In the genomic region with DNA sequence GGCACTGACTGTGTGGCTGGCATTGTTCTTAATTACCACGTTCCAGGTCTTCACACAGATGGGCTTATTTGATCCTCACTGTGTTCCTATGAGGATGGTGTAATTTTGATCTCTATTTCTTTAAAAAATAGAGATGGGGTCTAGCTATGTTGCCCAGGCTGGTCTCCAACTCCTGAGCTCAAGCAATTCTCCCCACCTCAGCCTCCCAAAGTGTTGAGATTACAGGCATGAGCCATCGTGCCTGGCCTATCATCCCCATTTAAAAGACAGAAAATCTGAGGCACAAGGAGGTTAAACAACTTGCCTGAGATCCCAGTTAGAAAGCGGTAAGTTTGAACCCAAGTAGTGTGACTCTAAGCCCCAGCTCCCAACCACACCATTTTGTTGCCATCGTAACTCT, we compare ENCODE assay signal across 14 cellular contexts. TPM values are rescaled to one million over a fixed set of nuclear protein-coding genes. Genes with fewer than 3 reads are reported as not detected.
DNase-seq lines count a peak whose midpoint lies in the region; ATAC-seq and TF ChIP-seq lines count a peak whose summit lies in the region.
"Had no signal": no experiment of that assay in that cellular context is flagged by ENCODE, and none has a peak within 500 bp of the region (broad histone marks: within the 10 kb centered on the region; RNA-seq: fewer than 3 reads in every experiment).

No MANE protein-coding gene starts in this region.

- H3K27ac ChIP-seq in heart right ventricle (peak overlapping the region in 6 of 10 donors; percentile 10 to 62 (median 50)), neutrophil (peak overlapping the region; percentile 100)

- peaks cover 74% of the 10 kb centered on the region for H3K4me1 Mint-ChIP-seq in CD14-positive monocyte
- H3K4me1 Mint-ChIP-seq in T-helper 17 cell, result peaks cover 5% of the 10 kb centered on the region

- DNase-seq in heart right ventricle (no peak), Right ventricle myocardium inferior (ENCODE audit: missing footprints) (no peak), CD14-positive monocyte (ENCODE audit: low spot score) (no peak), T-helper 17 cell (no peak), HCEC 1CT (no peak), KBM-7 (no peak), GM10248 (ENCODE audit: extremely low spot score) (no peak)
- DNase-seq: ACHN; C1 segment of cervical spinal cord; CD4-positive, alpha-beta memory T cell; DMS79; H7 had no signal

- 91 to 92% methylated on average over 4 of the region's 4 CpGs for WGBS in heart right ventricle, 2 donors

- in situ Hi-C loops in KBM-7 (cut with MboI; ENCODE audit: low pct_unique_long_range_greater_than_20kb, low sequenced_read_pairs), result no loop called here

- intact Hi-C loops in heart right ventricle (cut with DNase I) (no loop called here), Right ventricle myocardium inferior (cut with DNase I) (no loop called here), CD14-positive monocyte (cut with micrococcal nuclease) (no loop called here)

- H3K36me3 Mint-ChIP-seq in CD14-positive monocyte (peaks cover 3 to 4% of the 10 kb centered on the region in 2 donors), T-helper 17 cell (ENCODE audit: low read depth) (no peaks in the 10 kb centered on the region)
- H3K36me3 Mint-ChIP-seq: CD4-positive, alpha-beta memory T cell had no signal

- H3K27me3 Mint-ChIP-seq in CD14-positive monocyte (ENCODE audit: low read depth in 3 of 3) (peaks cover 0 to 1% (median 0%) of the 10 kb centered on the region in 3 donors), T-helper 17 cell (no peaks in the 10 kb centered on the region)
- H3K27me3 Mint-ChIP-seq: CD4-positive, alpha-beta memory T cell had no signal

- peaks cover 0 to 43% (median 3%) of the 10 kb centered on the region in 9 donors for H3K4me1 ChIP-seq in heart right ventricle
- H3K4me1 ChIP-seq in neutrophil (ENCODE audit: control insufficient read depth in 1 of 2, insufficient read depth in 1 of 2, low read depth in 1 of 2, low read length in 1 of 2), result peaks cover 74 to 82% of the 10 kb centered on the region in 2 experiments

- no peak for ATAC-seq in heart right ventricle
- no peak for ATAC-seq in Right ventricle myocardium inferior
- ATAC-seq in T-helper 17 cell, result no peak
- ATAC-seq: GM23338 had no signal

- POLR2A ChIA-PET in GM10248 (lab: Yijun Ruan, JAX), result no interaction called here

- no peak overlapping the region for H3K4me3 ChIP-seq in heart right ventricle
- H3K4me3 ChIP-seq in neutrophil (ENCODE audit: low read depth in 1 of 2, low read length in 1 of 2), result no peak overlapping the region
- H3K4me3 ChIP-seq: GM23338 had no signal

- no peaks in the 10 kb centered on the region for H3K9me3 ChIP-seq in heart right ventricle
- no peaks in the 10 kb centered on the region for H3K9me3 ChIP-seq in T-helper 17 cell (ENCODE audit: control insufficient read depth, low read length, poor library complexity, severe bottlenecking)
- H3K9me3 ChIP-seq in neutrophil, result no peaks in the 10 kb centered on the region

- H3K27me3 ChIP-seq in heart right ventricle (no peaks in the 10 kb centered on the region), neutrophil (no peaks in the 10 kb centered on the region)

- H3K27ac Mint-ChIP-seq in CD14-positive monocyte, result peak overlapping the region; percentile 14 to 100 (median 68)
- H3K27ac Mint-ChIP-seq in T-helper 17 cell, result no peak overlapping the region
- H3K27ac Mint-ChIP-seq: GM23338 had no signal

- no peaks in the 10 kb centered on the region for H3K36me3 ChIP-seq in heart right ventricle
- no peaks in the 10 kb centered on the region for H3K36me3 ChIP-seq in neutrophil

- no peak for TF ChIP-seq CTCF in heart right ventricle (IDR thresholded peaks at IDR 0.05)
- no peak for TF ChIP-seq CTCF in CD14-positive monocyte (IDR thresholded peaks at IDR 0.05)
- TF ChIP-seq CTCF in neutrophil (IDR thresholded peaks at IDR 0.05), result no peak
- no peak for TF ChIP-seq CTCF in GM10248 (IDR thresholded peaks at IDR 0.05; ENCODE audit: control extremely low read depth, extremely low read depth, low read depth, missing control alignments)

- H3K4me3 Mint-ChIP-seq in CD14-positive monocyte (no peak overlapping the region), T-helper 17 cell (peak overlapping the region; percentile 28)
- H3K4me3 Mint-ChIP-seq: CD4-positive, alpha-beta memory T cell; GM23338 had no signal

- no peaks in the 10 kb centered on the region for H3K9me3 Mint-ChIP-seq in CD14-positive monocyte
- H3K9me3 Mint-ChIP-seq: GM23338 had no signal

- CTCF ChIA-PET in GM10248 (lab: Yijun Ruan, JAX), result interaction anchor here (0.8 to 2.5 kb wide), 5 partner anchors 9 to 90 kb away, joined by 3 to 7 read pairs (median 5); no protein-coding TSS in a partner anchor

RNA-seq across cellular contexts. Expression of a gene that starts 17.0 kb away (rescaled TPM):
- total RNA-seq in heart right ventricle (100 to 1,000 TPM in 1 of 10 donors, 10 to 100 TPM in 9; 30.0 to 156 (median 51.8) TPM), Right ventricle myocardium inferior (50.2 TPM), T-helper 17 cell (100 to 1,000 TPM; 382 to 467 TPM)
- polyA plus RNA-seq in heart right ventricle (10 to 100 TPM; 23.1 to 99.2 TPM), CD14-positive monocyte (1,000 to 10,000 TPM; 1,724 to 1,859 TPM)
- total RNA-seq: GM23338, H7 had no signal
- polyA plus RNA-seq: GM23338 had no signal

RNA-seq across cellular contexts. Expression of a gene that starts 53.0 kb away (rescaled TPM):
- 10 to 100 TPM; 30.0 to 43.8 (median 35.2) TPM for total RNA-seq in heart right ventricle
- 10 to 100 TPM; 15.9 to 20.0 TPM for polyA plus RNA-seq in heart right ventricle
- 32.5 TPM for total RNA-seq in Right ventricle myocardium inferior
- 10 to 100 TPM; 42.1 to 58.3 TPM for polyA plus RNA-seq in CD14-positive monocyte
- 10 to 100 TPM; 28.7 to 36.7 TPM for total RNA-seq in T-helper 17 cell
